Comparison of ENCODE assay signal across 8 cellular contexts in the genomic region with DNA sequence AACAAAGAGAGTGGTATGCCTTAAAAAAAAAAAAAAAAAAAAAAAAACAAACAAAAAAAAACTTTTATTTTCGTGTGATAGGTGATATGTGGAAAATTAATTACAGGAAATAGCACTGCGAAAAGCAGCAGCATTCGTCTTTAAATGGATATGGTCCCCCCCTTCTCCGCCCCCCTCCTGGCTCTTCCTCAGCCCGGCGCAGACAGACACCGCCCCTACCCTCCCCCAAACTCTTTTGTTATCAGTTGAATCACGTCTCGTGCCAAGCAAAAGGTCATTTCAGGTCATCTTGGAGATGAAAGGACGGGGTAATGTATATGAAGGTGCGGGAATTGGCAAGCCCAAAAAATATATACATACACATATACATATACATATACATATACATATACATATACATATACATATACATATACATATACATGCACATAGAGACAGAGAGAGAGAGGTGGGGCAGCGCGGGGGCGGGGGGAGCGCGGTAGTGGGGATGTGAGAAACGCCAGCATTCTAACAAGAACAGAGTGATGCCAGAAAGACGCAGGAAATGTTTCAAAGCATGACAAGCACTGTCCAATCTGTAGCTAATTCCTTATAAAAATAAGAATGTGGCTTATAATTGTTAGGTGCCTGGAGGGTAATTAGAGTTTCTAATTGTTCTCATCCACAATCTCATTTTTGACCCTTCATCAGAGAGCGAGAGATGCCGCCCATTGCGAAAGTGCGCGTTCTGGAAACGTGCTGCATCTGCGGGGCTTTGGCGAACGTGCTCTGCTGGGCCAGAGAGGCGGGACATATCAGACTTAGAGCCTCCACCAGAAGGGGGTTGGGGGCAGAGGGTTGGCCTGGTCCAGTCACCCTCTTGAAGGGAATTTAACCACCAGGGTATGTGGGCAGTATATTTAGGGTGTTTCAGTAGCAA.
A peak's percentile ranks its signal among the peaks of the same experiment; 100 is the strongest.
DNase-seq lines count a peak whose midpoint lies in the region; ATAC-seq, FAIRE-seq and TF ChIP-seq lines count a peak whose summit lies in the region.

No MANE protein-coding gene starts in this region.

- no peak for ATAC-seq in stimulated activated naive CD8-positive, alpha-beta T cell treated with anti-CD3 and anti-CD28 coated beads, Interleukin-15, Interleukin-2, amounts not matched to agents 100 U/mL and 50 U/mL, for 24 hours

- H3K27me3 ChIP-seq in HAP-1 (ENCODE audit: low read depth) (no peaks in the 10 kb centered on the region; the same call in 1 of the 2 replicates), iPS DF 6.9 (ENCODE audit: control insufficient read depth, insufficient read depth, low read length) (no peaks in the 10 kb centered on the region), sigmoid colon (no peaks in the 10 kb centered on the region)

- FAIRE-seq in GM12891 (lab: Jason Lieb, UNC), result no peak

- TF ChIP-seq EP300 in sigmoid colon (IDR thresholded peaks at IDR 0.05), result no peak

- no CpG with 5 or more reads among the region's 28 CpGs for WGBS in iPS DF 6.9 (ENCODE audit: insufficient coverage, insufficient read length)
- 5 to 15% methylated on average over 28 of the region's 28 CpGs for WGBS in sigmoid colon, 2 donors

- no peak for TF ChIP-seq CTCF in sigmoid colon (IDR thresholded peaks at IDR 0.05)

- H3K36me3 ChIP-seq in HAP-1 (replicated peaks) (no peaks in the 10 kb centered on the region), iPS DF 6.9 (ENCODE audit: control insufficient read depth, insufficient read depth, low read length) (no peaks in the 10 kb centered on the region), sigmoid colon (no peaks in the 10 kb centered on the region)

- in situ Hi-C loops in HAP-1 (cut with MboI; ENCODE audit: low sequenced_read_pairs), result no loop called here

- H3K4me1 ChIP-seq in HAP-1 (0 out of 2 replicates have a peak, but pooled peaks cover 2% of the 10 kb centered on the region), iPS DF 6.9 (ENCODE audit: control insufficient read depth, insufficient read depth, low read length) (peaks cover 8% of the 10 kb centered on the region; the same call in 1 of the 2 replicates), sigmoid colon (peaks cover 0 to 18% (median 12%) of the 10 kb centered on the region in 4 donors)

- no peak for TF ChIP-seq POLR2A in sigmoid colon (IDR thresholded peaks at IDR 0.05)
- TF ChIP-seq POLR2A in GM12891 (IDR thresholded peaks at IDR 0.05; ENCODE audit: low read depth, low read length), result no peak

- DNase-seq in HAP-1 (ENCODE audit: low spot score in 2 of 2) (peak; percentile 8 to 29), anterior cingulate cortex (lab: John Stamatoyannopoulos, UW) (peak in 33 of 58 donors; percentile 5 to 58 (median 27)), iPS DF 6.9 (ENCODE audit: low read depth, low spot score) (peak; percentile 33), sigmoid colon (peak; percentile 68), AML-193 (lab: John Stamatoyannopoulos, UW) (no peak), GM12891 (ENCODE audit: insufficient read length, low spot score) (no peak)
- no peak for DNase-seq in stimulated activated naive CD8-positive, alpha-beta T cell treated with anti-CD3 and anti-CD28 coated beads, Interleukin-15, Interleukin-2, amounts not matched to agents 100 U/mL and 50 U/mL, for 24 hours
- no peak for DNase-seq in activated effector memory CD4-positive, alpha-beta T cell treated with anti-CD3 and anti-CD28 coated beads, Interleukin-2, amount 50 U/mL, for 16 hours

- intact Hi-C loops in sigmoid colon (cut with DNase I), result loop anchor here (5.0 kb wide), 1 partner anchor 224 kb away; no protein-coding TSS in a partner anchor

- no peak overlapping the region for H3K27ac ChIP-seq in iPS DF 6.9 (ENCODE audit: low read length)
- H3K27ac ChIP-seq in sigmoid colon, result peak overlapping the region; percentile 52 to 68 (median 61)

- H3K4me3 ChIP-seq in HAP-1 (no peak overlapping the region), iPS DF 6.9 (ENCODE audit: low read length) (no peak overlapping the region; the same call in 1 of the 2 replicates), sigmoid colon (peak overlapping the region; percentile 32 to 60 (median 52))

- H3K9me3 ChIP-seq in HAP-1, result no peaks in the 10 kb centered on the region
- no peaks in the 10 kb centered on the region for H3K9me3 ChIP-seq in iPS DF 6.9 (ENCODE audit: control insufficient read depth, insufficient read depth, low read length)
- H3K9me3 ChIP-seq in sigmoid colon, result no peaks in the 10 kb centered on the region

TF ChIP-seq in GM12891, 5 proteins besides CTCF, POLR2A, EP300 and RAD21:
- no peak for TF ChIP-seq PAX5 (IDR thresholded peaks at IDR 0.05; ENCODE audit: insufficient read depth, low read length, severe bottlenecking)
- no peak for TF ChIP-seq TAF1 (IDR thresholded peaks at IDR 0.05; ENCODE audit: low read depth, low read length)
- TF ChIP-seq SPI1 (IDR thresholded peaks at IDR 0.05; ENCODE audit: low read depth, low read length), result no peak
- TF ChIP-seq POU2F2 (IDR thresholded peaks at IDR 0.05; ENCODE audit: low read depth, low read length), result no peak
- no peak for TF ChIP-seq POLR2AphosphoS5 (IDR thresholded peaks at IDR 0.05; ENCODE audit: low read depth, low read length)

Comparison
In these comparisons a context has a peak if more than half of its experiments do, and no peak if none do; other contexts are left out.
1. DNase-seq: peak in HAP-1 (2 of 2), anterior cingulate cortex (33 of 58), iPS DF 6.9 (single experiment) and sigmoid colon (single experiment); none in AML-193 (0 of 2), stimulated activated naive CD8-positive, alpha-beta T cell treated with anti-CD3 and anti-CD28 coated beads, Interleukin-15, Interleukin-2, amounts not matched to agents 100 U/mL and 50 U/mL, for 24 hours (single experiment), activated effector memory CD4-positive, alpha-beta T cell treated with anti-CD3 and anti-CD28 coated beads, Interleukin-2, amount 50 U/mL, for 16 hours (single experiment) and GM12891 (single experiment).
2. H3K4me3 ChIP-seq: peak in sigmoid colon (4 of 4); none in HAP-1 (single experiment) and iPS DF 6.9 (single experiment).